19 cellular contexts compared by ENCODE assay signal in genomic region chr12:58727526-58727925, GRCh38.
DNase-seq lines count a peak whose midpoint lies in the region; ATAC-seq, FAIRE-seq and TF ChIP-seq lines count a peak whose summit lies in the region.
"Had no signal": no experiment of that assay in that cellular context is flagged by ENCODE, and none has a peak within 500 bp of the region (broad histone marks: within the 10 kb centered on the region; RNA-seq: fewer than 3 reads in every experiment).

No MANE protein-coding gene starts in this region.

- no peaks in the 10 kb centered on the region for H3K79me2 ChIP-seq in H1 (ENCODE audit: control insufficient read depth in 1 of 2, insufficient read depth in 2 of 2, low read length in 2 of 2)

- no peak for FAIRE-seq in H1 (lab: Jason Lieb, UNC)
- FAIRE-seq: GM19239 had no signal

- no peak overlapping the region for H3K23ac ChIP-seq in H1 (ENCODE audit: insufficient read length)

- POLR2A ChIA-PET in H1 (lab: Charles Lee; ENCODE audit: partially characterized antibody), result no interaction called here

- no peaks in the 10 kb centered on the region for H3K23me2 ChIP-seq in H1 (ENCODE audit: low read depth, low read length)

- H3K27ac ChIP-seq in H1 (ENCODE audit: low read depth, low read length), result no peak overlapping the region

- no peak for TF ChIP-seq EP300 in H1 (IDR thresholded peaks at IDR 0.05; ENCODE audit: borderline replicate concordance in 1 of 2, low read depth in 2 of 2, low read length in 2 of 2)

- H2BK15ac ChIP-seq in H1 (ENCODE audit: low read length), result no peak overlapping the region

- peak overlapping the region; percentile 49; the same call in 1 of the 2 replicates for H2AFZ ChIP-seq in H1 (ENCODE audit: low read length)

- TF ChIP-seq POLR2A in H1 (IDR thresholded peaks at IDR 0.05; ENCODE audit: control extremely low read depth in 1 of 2, low read depth in 2 of 2, low read length in 2 of 2), result no peak

- H2BK5ac ChIP-seq in H1 (ENCODE audit: low read depth, low read length), result no peak overlapping the region

- H4K20me1 ChIP-seq in H1 (replicated peaks in 1 of 2; ENCODE audit: control insufficient read depth in 1 of 2, insufficient read depth in 2 of 2, low read length in 2 of 2), result no peaks in the 10 kb centered on the region

- H3K9me3 ChIP-seq in H1 (ENCODE audit: insufficient read depth in 2 of 2, low read depth in 1 of 2, low read length in 1 of 2), result no peaks in the 10 kb centered on the region
- H3K9me3 ChIP-seq: Caco-2 had no signal

- no peak overlapping the region for H3K14ac ChIP-seq in H1 (ENCODE audit: insufficient read length)

- no peak overlapping the region for H3K4me3 ChIP-seq in H1 (ENCODE audit: extremely low read depth in 1 of 4, insufficient read depth in 2 of 4, low read depth in 3 of 4, low read length in 4 of 4)

- no peak overlapping the region for H4K8ac ChIP-seq in H1 (ENCODE audit: extremely low read depth, insufficient read depth, low read length)

- H3K56ac ChIP-seq in H1 (replicated peaks; ENCODE audit: insufficient read length, low read depth, low read length), result no peak overlapping the region

- H3K9ac ChIP-seq in H1 (replicated peaks in 1 of 4; ENCODE audit: extremely low read depth in 1 of 4, low read depth in 3 of 4, low read length in 3 of 4), result no peak overlapping the region

- H3K27me3 ChIP-seq in H1 (replicated peaks in 1 of 4; ENCODE audit: control insufficient read depth in 3 of 4, extremely low read depth in 1 of 4, insufficient read depth in 3 of 4, low read length in 3 of 4), result no peaks in the 10 kb centered on the region

- peak; percentile 10 for DNase-seq in H4 (ENCODE audit: low spot score)
- DNase-seq in RPMI7951 (ENCODE audit: low read depth), result peak; percentile 15
- DNase-seq in H1 (ENCODE audit: low read depth in 1 of 2, low spot score in 2 of 2), result no peak
- DNase-seq in renal cortical epithelial cell (ENCODE audit: low read depth), result peak; percentile 26
- DNase-seq in cerebellum (ENCODE audit: low spot score), result no peak
- DNase-seq in midbrain (lab: John Stamatoyannopoulos, UW), result no peak
- DNase-seq: activated CD4-positive, alpha-beta T cell treated with anti-CD3 and anti-CD28 coated beads, Interleukin-2, amount 10 ng/mL, durations not matched to agents 24 days and 14 days; activated CD8-positive, alpha-beta memory T cell treated with anti-CD3 and anti-CD28 coated beads, Interleukin-2, amount 50 U/mL, for 48 hours; Caco-2; HCEC 1CT; Karpas-422; NCI-H146; NCI-H82; nucleus accumbens; right cardiac atrium; stimulated activated CD4-positive, alpha-beta T cell treated with anti-CD3 and anti-CD28 coated beads, Interleukin-1b, Interleukin-23, amount 100 ng/mL, for 48 hours had no signal

- no peak for ATAC-seq in HG02973 (IDR thresholded peaks at IDR 0.05; ENCODE audit: unreplicated experiment)
- ATAC-seq: Panc1, right cardiac atrium had no signal

- TF ChIP-seq RAD21 in H1 (IDR thresholded peaks at IDR 0.05 in 1 of 2, conservative IDR thresholded peaks at IDR 0.05 in 1 of 2; ENCODE audit: low read depth in 2 of 2, low read length in 2 of 2), result no peak

- no peak overlapping the region for H4K91ac ChIP-seq in H1 (replicated peaks; ENCODE audit: insufficient read length, low read length)

- no peak overlapping the region for H4K5ac ChIP-seq in H1 (ENCODE audit: insufficient read length, low read depth, low read length)

- H2BK12ac ChIP-seq in H1 (ENCODE audit: low read depth, low read length), result no peak overlapping the region

- H3K18ac ChIP-seq in H1 (ENCODE audit: extremely low read depth, low read length), result no peak overlapping the region

- no peaks in the 10 kb centered on the region for H3K36me3 ChIP-seq in H1 (ENCODE audit: control insufficient read depth in 2 of 4, insufficient read depth in 4 of 4, low read length in 3 of 4)

- no peaks in the 10 kb centered on the region for H3K79me1 ChIP-seq in H1 (ENCODE audit: low read depth, low read length)

- no peak overlapping the region for H2AK5ac ChIP-seq in H1 (ENCODE audit: low read depth, low read length)

- no peaks in the 10 kb centered on the region; a peak in 1 of 7 replicates for H3K4me1 ChIP-seq in H1 (replicated peaks in 1 of 4; ENCODE audit: control insufficient read depth in 3 of 4, insufficient read depth in 4 of 4, low read length in 3 of 4)
- H3K4me1 ChIP-seq: Caco-2 had no signal

- H2BK20ac ChIP-seq in H1 (ENCODE audit: low read length), result no peak overlapping the region

- TF ChIP-seq CTCF in H1 (IDR thresholded peaks at IDR 0.05; ENCODE audit: control extremely low read depth in 1 of 3, insufficient read depth in 1 of 3, low read depth in 1 of 3, low read length in 3 of 3), result no peak

- no peak overlapping the region for H3K4ac ChIP-seq in H1 (replicated peaks; ENCODE audit: insufficient read length, low read depth, low read length)

- WGBS in H1 (ENCODE audit: extremely low coverage in 1 of 2, insufficient coverage in 1 of 2, insufficient read length in 1 of 2, insufficient replicate concordance in 2 of 2, low coverage in 1 of 2, low lambda C conversion rate in 2 of 2, missing lambda C conversion rate in 1 of 2), 2 experiments, result 85% methylated on average over 6 of the region's 6 CpGs; no CpG with 5 or more reads in 1 of the 2 experiments

- CTCF ChIA-PET in H1 (lab: Charles Lee; ENCODE audit: partially characterized antibody), result interaction anchor here (0.8 kb wide), 1 partner anchor 13 kb away, joined by 3 read pairs; no protein-coding TSS in a partner anchor

- H2BK120ac ChIP-seq in H1 (replicated peaks; ENCODE audit: low read depth, low read length), result no peak overlapping the region

- H3K4me2 ChIP-seq in H1 (ENCODE audit: insufficient read depth in 1 of 2, low read depth in 2 of 2, low read length in 2 of 2), result no peak overlapping the region

TF ChIP-seq in H1, 55 proteins besides CTCF, POLR2A, EP300 and RAD21:
- TF ChIP-seq KDM4A (IDR thresholded peaks at IDR 0.05; ENCODE audit: low read depth, low read length, severe bottlenecking) (no peak), CEBPB (IDR thresholded peaks at IDR 0.05; ENCODE audit: low read depth, low read length) (peak; percentile 70; the same call in 1 of the 2 replicates), KDM5A (IDR thresholded peaks at IDR 0.05; ENCODE audit: low read length) (no peak), CTBP2 (IDR thresholded peaks at IDR 0.05; ENCODE audit: borderline replicate concordance, insufficient read depth, insufficient read length, low read length) (no peak), CHD1 (IDR thresholded peaks at IDR 0.05; ENCODE audit: low read depth, low read length) (no peak), NANOG (IDR thresholded peaks at IDR 0.05; ENCODE audit: insufficient read depth, low read depth, low read length, poor library complexity, severe bottlenecking) (no peak), SAP30 (IDR thresholded peaks at IDR 0.05; ENCODE audit: insufficient read depth, insufficient replicate concordance, low read length) (no peak), ATF3 (IDR thresholded peaks at IDR 0.05; ENCODE audit: insufficient read depth, low read depth, low read length) (no peak)

Comparison
In these comparisons a context has a peak if more than half of its experiments do, and no peak if none do; other contexts are left out.
1. DNase-seq: peak in H4 (single experiment), RPMI7951 (single experiment) and renal cortical epithelial cell (single experiment); none in H1 (0 of 2), cerebellum (single experiment) and midbrain (single experiment).